In the genomic region with DNA sequence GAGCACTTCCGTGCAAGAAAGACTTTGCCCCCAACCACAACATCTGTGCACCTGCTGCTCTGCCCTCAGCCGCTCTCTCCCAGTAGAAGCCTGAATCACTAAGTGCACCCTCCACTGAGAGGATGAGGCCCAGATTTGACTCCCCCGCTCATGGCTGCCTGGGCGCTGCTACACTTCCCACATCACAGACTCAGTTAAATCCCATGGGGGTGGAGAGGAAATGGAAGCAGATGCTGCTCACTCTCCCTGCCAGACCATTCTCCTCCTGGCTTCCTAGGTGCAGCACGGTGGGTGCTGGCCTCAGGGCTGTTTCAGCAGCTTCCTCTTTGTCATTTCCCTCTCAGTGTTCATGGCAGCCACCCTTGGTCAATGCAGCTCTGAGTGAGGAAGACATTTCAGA, we compare ENCODE assay signal across 23 cellular contexts. TPM values are rescaled to one million over a fixed set of nuclear protein-coding genes. Genes with fewer than 3 reads are reported as not detected.
DNase-seq lines count a peak whose midpoint lies in the region; ATAC-seq and TF ChIP-seq lines count a peak whose summit lies in the region.
"Had no signal": no experiment of that assay in that cellular context is flagged by ENCODE, and none has a peak within 500 bp of the region (broad histone marks: within the 10 kb centered on the region; RNA-seq: fewer than 3 reads in every experiment).

No MANE protein-coding gene starts in this region.

- H3K36me3 ChIP-seq in adrenal gland (replicated peaks in 1 of 2), result no peaks in the 10 kb centered on the region
- H3K36me3 ChIP-seq: HAP-1 had no signal

- WGBS in adrenal gland, 4 donors, result 69 to 83% (median 76%) methylated on average over 5 of the region's 5 CpGs

- peak; percentile 26 for ATAC-seq in activated naive CD8-positive, alpha-beta T cell treated with anti-CD3 and anti-CD28 coated beads, Interleukin-2, amount 10 ng/mL, durations not matched to agents 7 days and 5 days (ENCODE audit: low read depth)
- ATAC-seq in GM18873 (IDR thresholded peaks at IDR 0.05; ENCODE audit: low FRiP score, unreplicated experiment), result no peak
- ATAC-seq: activated CD8-positive, alpha-beta memory T cell treated with anti-CD3 and anti-CD28 coated beads, Interleukin-2, amount 10 ng/mL, durations not matched to agents 7 days and 5 days; natural killer cell treated with Interleukin-12 subunit alpha and Interleukin-12 subunit beta and Interleukin-15 and Interleukin-18, amount 100 ng/mL, for 72 hours had no signal

- no peaks in the 10 kb centered on the region for H3K9me3 ChIP-seq in adrenal gland (replicated peaks in 1 of 3)
- H3K9me3 ChIP-seq: HAP-1 had no signal

- no peak for TF ChIP-seq POLR2A in adrenal gland (IDR thresholded peaks at IDR 0.05)

- H3K4me1 Mint-ChIP-seq in activated naive CD8-positive, alpha-beta T cell treated with anti-CD3 and anti-CD28 coated beads, Interleukin-2, amount 10 ng/mL, durations not matched to agents 7 days and 5 days, result no peaks in the 10 kb centered on the region
- H3K4me1 Mint-ChIP-seq in activated naive CD8-positive, alpha-beta T cell treated with anti-CD3 and anti-CD28 coated beads for 36 hours, result peaks cover 7% of the 10 kb centered on the region
- H3K4me1 Mint-ChIP-seq in nephron progenitor cell, result peaks cover 51% of the 10 kb centered on the region
- H3K4me1 Mint-ChIP-seq: activated CD8-positive, alpha-beta memory T cell treated with anti-CD3 and anti-CD28 coated beads, Interleukin-2, amount 10 ng/mL, durations not matched to agents 7 days and 5 days had no signal

- no peaks in the 10 kb centered on the region for H3K4me1 ChIP-seq in adrenal gland (replicated peaks in 1 of 2)
- H3K4me1 ChIP-seq: HAP-1 had no signal

- no peaks in the 10 kb centered on the region for H3K36me3 Mint-ChIP-seq in activated naive CD8-positive, alpha-beta T cell treated with anti-CD3 and anti-CD28 coated beads, Interleukin-2, amount 10 ng/mL, durations not matched to agents 7 days and 5 days
- no peaks in the 10 kb centered on the region for H3K36me3 Mint-ChIP-seq in activated naive CD8-positive, alpha-beta T cell treated with anti-CD3 and anti-CD28 coated beads for 36 hours
- no peaks in the 10 kb centered on the region for H3K36me3 Mint-ChIP-seq in nephron progenitor cell (ENCODE audit: low read depth)
- H3K36me3 Mint-ChIP-seq: activated CD8-positive, alpha-beta memory T cell treated with anti-CD3 and anti-CD28 coated beads, Interleukin-2, amount 10 ng/mL, durations not matched to agents 7 days and 5 days; natural killer cell treated with Interleukin-12 subunit alpha and Interleukin-12 subunit beta and Interleukin-15 and Interleukin-18, amount 100 ng/mL, for 72 hours had no signal

- no peak overlapping the region for H3K27ac Mint-ChIP-seq in activated naive CD8-positive, alpha-beta T cell treated with anti-CD3 and anti-CD28 coated beads, Interleukin-2, amount 10 ng/mL, durations not matched to agents 7 days and 5 days
- no peak overlapping the region for H3K27ac Mint-ChIP-seq in activated naive CD8-positive, alpha-beta T cell treated with anti-CD3 and anti-CD28 coated beads for 36 hours
- no peak overlapping the region for H3K27ac Mint-ChIP-seq in nephron progenitor cell
- H3K27ac Mint-ChIP-seq: activated CD8-positive, alpha-beta memory T cell treated with anti-CD3 and anti-CD28 coated beads, Interleukin-2, amount 10 ng/mL, durations not matched to agents 7 days and 5 days; natural killer cell treated with Interleukin-12 subunit alpha and Interleukin-12 subunit beta and Interleukin-15 and Interleukin-18, amount 100 ng/mL, for 72 hours had no signal

- TF ChIP-seq CTCF in nephron progenitor cell (IDR thresholded peaks at IDR 0.05), result no peak
- TF ChIP-seq CTCF in adrenal gland (IDR thresholded peaks at IDR 0.05), result no peak

- no peak overlapping the region for H3K27ac ChIP-seq in adrenal gland
- H3K27ac ChIP-seq: coronary artery, VCaP had no signal

- POLR2A ChIA-PET in activated naive CD8-positive, alpha-beta T cell treated with anti-CD3 and anti-CD28 coated beads, Interleukin-2, amount 10 ng/mL, durations not matched to agents 7 days and 5 days (lab: Charles Lee), result no interaction called here

- H3K4me3 Mint-ChIP-seq in activated naive CD8-positive, alpha-beta T cell treated with anti-CD3 and anti-CD28 coated beads, Interleukin-2, amount 10 ng/mL, durations not matched to agents 7 days and 5 days, result no peak overlapping the region
- H3K4me3 Mint-ChIP-seq in activated naive CD8-positive, alpha-beta T cell treated with anti-CD3 and anti-CD28 coated beads for 36 hours, result no peak overlapping the region
- no peak overlapping the region for H3K4me3 Mint-ChIP-seq in nephron progenitor cell
- H3K4me3 Mint-ChIP-seq: activated CD8-positive, alpha-beta memory T cell treated with anti-CD3 and anti-CD28 coated beads, Interleukin-2, amount 10 ng/mL, durations not matched to agents 7 days and 5 days; natural killer cell treated with Interleukin-12 subunit alpha and Interleukin-12 subunit beta and Interleukin-15 and Interleukin-18, amount 100 ng/mL, for 72 hours had no signal

- no peak for DNase-seq in activated naive CD8-positive, alpha-beta T cell treated with anti-CD3 and anti-CD28 coated beads, Interleukin-2, amount 10 ng/mL, durations not matched to agents 7 days and 5 days
- no peak for DNase-seq in activated naive CD8-positive, alpha-beta T cell treated with anti-CD3 and anti-CD28 coated beads for 36 hours
- DNase-seq in NCI-H524 (lab: John Stamatoyannopoulos, UW) (peak; percentile 52 to 88), head of caudate nucleus (peak in 24 of 42 donors; percentile 7 to 77 (median 36)), nephron progenitor cell (no peak), adrenal gland (no peak)
- DNase-seq in activated CD4-positive, CD25-positive, alpha-beta regulatory T cell (lab: John Stamatoyannopoulos, UW), result no peak
- DNase-seq: activated CD8-positive, alpha-beta memory T cell treated with anti-CD3 and anti-CD28 coated beads, Interleukin-2, amount 10 ng/mL, durations not matched to agents 7 days and 5 days; GDM1; NCI-H2029; NCI-H774; RPMI8226; stimulated activated CD4-positive, alpha-beta T cell treated with anti-CD3 and anti-CD28 coated beads, Interleukin-15, amount 100 ng/mL, for 24 hours; SW 1271 had no signal

- intact Hi-C loops in head of caudate nucleus (cut with DNase I) (no loop called here), adrenal gland (cut with DNase I) (no loop called here)

- peaks cover 5% of the 10 kb centered on the region for H3K27me3 ChIP-seq in adrenal gland

- H3K9me3 Mint-ChIP-seq in activated naive CD8-positive, alpha-beta T cell treated with anti-CD3 and anti-CD28 coated beads, Interleukin-2, amount 10 ng/mL, durations not matched to agents 7 days and 5 days, result no peaks in the 10 kb centered on the region
- H3K9me3 Mint-ChIP-seq in activated naive CD8-positive, alpha-beta T cell treated with anti-CD3 and anti-CD28 coated beads for 36 hours, result no peaks in the 10 kb centered on the region
- no peaks in the 10 kb centered on the region for H3K9me3 Mint-ChIP-seq in nephron progenitor cell
- H3K9me3 Mint-ChIP-seq: natural killer cell treated with Interleukin-12 subunit alpha and Interleukin-12 subunit beta and Interleukin-15 and Interleukin-18, amount 100 ng/mL, for 72 hours had no signal

- H3K27me3 Mint-ChIP-seq in activated naive CD8-positive, alpha-beta T cell treated with anti-CD3 and anti-CD28 coated beads, Interleukin-2, amount 10 ng/mL, durations not matched to agents 7 days and 5 days, result no peaks in the 10 kb centered on the region
- no peaks in the 10 kb centered on the region for H3K27me3 Mint-ChIP-seq in activated naive CD8-positive, alpha-beta T cell treated with anti-CD3 and anti-CD28 coated beads for 36 hours
- H3K27me3 Mint-ChIP-seq in nephron progenitor cell (ENCODE audit: low read depth, poor library complexity), result peaks cover 2% of the 10 kb centered on the region

- H3K4me3 ChIP-seq in adrenal gland, result no peak overlapping the region
- H3K4me3 ChIP-seq: coronary artery, HAP-1, lung had no signal

RNA-seq across cellular contexts. Expression of a gene that starts 4.8 kb away (rescaled TPM):
- total RNA-seq in activated naive CD8-positive, alpha-beta T cell treated with anti-CD3 and anti-CD28 coated beads, Interleukin-2, amount 10 ng/mL, durations not matched to agents 7 days and 5 days, result not detected
- total RNA-seq in activated naive CD8-positive, alpha-beta T cell treated with anti-CD3 and anti-CD28 coated beads for 36 hours, result not detected
- total RNA-seq in adrenal gland, result 1 to 10 TPM in 4 of 8 donors, under 1 TPM in 2, not detected in 2; 0.35 to 6.9 (median 2.0) TPM
- polyA plus RNA-seq in adrenal gland, result under 1 TPM in 2 of 3 donors, not detected in 1; 0.44 to 0.47 TPM
- total RNA-seq: activated CD8-positive, alpha-beta memory T cell treated with anti-CD3 and anti-CD28 coated beads, Interleukin-2, amount 10 ng/mL, durations not matched to agents 7 days and 5 days; MCF 10A; natural killer cell treated with Interleukin-12 subunit alpha and Interleukin-12 subunit beta and Interleukin-15 and Interleukin-18, amount 100 ng/mL, for 72 hours; renal cortical epithelial cell had no signal
- polyA plus RNA-seq: AG04450 had no signal

RNA-seq across cellular contexts. Expression of a gene that starts 48.2 kb away (rescaled TPM):
- not detected for total RNA-seq in activated naive CD8-positive, alpha-beta T cell treated with anti-CD3 and anti-CD28 coated beads, Interleukin-2, amount 10 ng/mL, durations not matched to agents 7 days and 5 days
- not detected for total RNA-seq in activated naive CD8-positive, alpha-beta T cell treated with anti-CD3 and anti-CD28 coated beads for 36 hours
- 10 to 100 TPM in 3 of 8 donors, 1 to 10 TPM in 2, not detected in 3; 1.3 to 25.4 (median 20.5) TPM for total RNA-seq in adrenal gland
- 1 to 10 TPM; 1.3 to 4.8 (median 3.5) TPM for polyA plus RNA-seq in adrenal gland
- total RNA-seq: activated CD8-positive, alpha-beta memory T cell treated with anti-CD3 and anti-CD28 coated beads, Interleukin-2, amount 10 ng/mL, durations not matched to agents 7 days and 5 days; MCF 10A; natural killer cell treated with Interleukin-12 subunit alpha and Interleukin-12 subunit beta and Interleukin-15 and Interleukin-18, amount 100 ng/mL, for 72 hours; renal cortical epithelial cell had no signal
- polyA plus RNA-seq: AG04450 had no signal

Comparison
In these comparisons a context has a peak if more than half of its experiments do, and no peak if none do; other contexts are left out.
1. DNase-seq: peak in NCI-H524 (2 of 2) and head of caudate nucleus (24 of 42); none in activated naive CD8-positive, alpha-beta T cell treated with anti-CD3 and anti-CD28 coated beads, Interleukin-2, amount 10 ng/mL, durations not matched to agents 7 days and 5 days (single experiment), activated naive CD8-positive, alpha-beta T cell treated with anti-CD3 and anti-CD28 coated beads for 36 hours (single experiment), activated CD4-positive, CD25-positive, alpha-beta regulatory T cell (0 of 4), nephron progenitor cell (single experiment) and adrenal gland (0 of 7).